ENCODE assay signal across 8 cellular contexts in genomic region chr9:21326526-21327139, GRCh38. TPM values are rescaled to one million over a fixed set of nuclear protein-coding genes. Genes with fewer than 3 reads are reported as not detected.
DNase-seq lines count a peak whose midpoint lies in the region; ATAC-seq and TF ChIP-seq lines count a peak whose summit lies in the region.

No MANE protein-coding gene starts in this region.

- H3K27me3 ChIP-seq in adipocyte (replicated peaks; ENCODE audit: control insufficient read depth, insufficient read depth, low read length): no peaks in the 10 kb centered on the region
- no peaks in the 10 kb centered on the region for H3K27me3 ChIP-seq in hepatocyte

- H3K27ac ChIP-seq in hepatocyte: no peak overlapping the region

- CTCF ChIA-PET in AG04449 (lab: Yijun Ruan, JAX): interaction anchor here (0.6 to 2.7 kb wide), 31 partner anchors 8 to 673 kb away, joined by 3 to 33 read pairs (median 5); partner anchors contain the start of gene MTAP

- POLR2A ChIA-PET in AG04449 (lab: Yijun Ruan, JAX): no interaction called here

- peak; percentile 71 for ATAC-seq in HG02610 (IDR thresholded peaks at IDR 0.05; ENCODE audit: unreplicated experiment)

- H3K4me3 ChIP-seq in AG04449 (ENCODE audit: low read depth, low read length) (no peak overlapping the region), adipocyte (ENCODE audit: low read length) (no peak overlapping the region), hepatocyte (no peak overlapping the region)

- TF ChIP-seq CTCF in AG04449 (IDR thresholded peaks at IDR 0.05; ENCODE audit: insufficient read depth, low read length, missing control alignments): peak; percentile 34
- TF ChIP-seq CTCF in GM12873 (IDR thresholded peaks at IDR 0.05; ENCODE audit: insufficient read depth, low read depth, low read length, missing control alignments): peak; percentile 57
- peak; percentile 77 for TF ChIP-seq CTCF in hepatocyte (IDR thresholded peaks at IDR 0.05; ENCODE audit: poor library complexity)

- H3K79me2 ChIP-seq in hepatocyte: peaks cover 47% of the 10 kb centered on the region

- peaks cover 30% of the 10 kb centered on the region for H3K4me1 ChIP-seq in adipocyte (ENCODE audit: control insufficient read depth, insufficient read depth, low read length)
- H3K4me1 ChIP-seq in hepatocyte (ENCODE audit: insufficient read depth): peaks cover 9% of the 10 kb centered on the region

- DNase-seq in AG04449 (ENCODE audit: low read depth, low spot score) (no peak), NCI-H146 (lab: John Stamatoyannopoulos, UW) (peak; percentile 33), adipocyte (ENCODE audit: low read depth) (peak; percentile 78), hepatocyte (ENCODE audit: low spot score) (peak; percentile 55), superior temporal gyrus (ENCODE audit: extremely low spot score) (peak; percentile 86)
- DNase-seq in stimulated activated CD4-positive, alpha-beta T cell treated with anti-CD3 and anti-CD28 coated beads, Interleukin-1b, Interleukin-23, amount 100 ng/mL, for 48 hours: no peak

- no peaks in the 10 kb centered on the region for H3K9me3 ChIP-seq in adipocyte (ENCODE audit: control insufficient read depth, low read length)
- no peaks in the 10 kb centered on the region for H3K9me3 ChIP-seq in hepatocyte (ENCODE audit: low read depth)

- no peak overlapping the region for H3K4me2 ChIP-seq in hepatocyte

- H4K20me1 ChIP-seq in hepatocyte (ENCODE audit: insufficient read depth, poor library complexity, severe bottlenecking): peaks cover 53% of the 10 kb centered on the region

- no peak overlapping the region for H3K9ac ChIP-seq in adipocyte (ENCODE audit: low read length)

- no peak overlapping the region for H2AFZ ChIP-seq in hepatocyte

- peaks cover 24% of the 10 kb centered on the region for H3K36me3 ChIP-seq in adipocyte (ENCODE audit: control insufficient read depth, insufficient read depth, low read length, severe bottlenecking)
- H3K36me3 ChIP-seq in hepatocyte (replicated peaks; ENCODE audit: insufficient read depth, low read depth): no peaks in the 10 kb centered on the region

- no peaks in the 10 kb centered on the region for H3K9me2 ChIP-seq in hepatocyte (replicated peaks; ENCODE audit: insufficient read depth)

- 43% methylated on average over 2 of the region's 2 CpGs for WGBS in hepatocyte (ENCODE audit: low lambda C conversion rate, missing lambda C conversion rate)

RNA-seq across cellular contexts. Expression of gene KLHL9, which starts 8.6 kb away (rescaled TPM):
- total RNA-seq in hepatocyte: 41.6 and 43.1 TPM in 2 replicates
- 17.5 and 18.6 TPM in 2 replicates for polyA plus RNA-seq in hepatocyte

RNA-seq across cellular contexts. Expression of gene IFNA5, which starts 21.5 kb away (rescaled TPM):
- total RNA-seq in hepatocyte: not detected in 2 replicates
- polyA plus RNA-seq in hepatocyte: not detected in 2 replicates

RNA-seq across cellular contexts. Expression of gene IFNA6, which starts 24.1 kb away (rescaled TPM):
- total RNA-seq in hepatocyte: not detected in 2 replicates
- not detected in 2 replicates for polyA plus RNA-seq in hepatocyte

RNA-seq across cellular contexts. Expression of gene IFNA13, which starts 41.2 kb away (rescaled TPM):
- total RNA-seq in hepatocyte: not detected in 2 replicates
- not detected in 2 replicates for polyA plus RNA-seq in hepatocyte

RNA-seq across cellular contexts. Expression of gene IFNA2, which starts 58.6 kb away (rescaled TPM):
- total RNA-seq in hepatocyte: not detected in 2 replicates
- polyA plus RNA-seq in hepatocyte: not detected in 2 replicates

Comparison
In these comparisons a context has a peak if more than half of its experiments do, and no peak if none do; other contexts are left out.
1. DNase-seq: peak in NCI-H146 (single experiment), adipocyte (single experiment), hepatocyte (single experiment) and superior temporal gyrus (single experiment); none in AG04449 (single experiment) and stimulated activated CD4-positive, alpha-beta T cell treated with anti-CD3 and anti-CD28 coated beads, Interleukin-1b, Interleukin-23, amount 100 ng/mL, for 48 hours (single experiment).
2. Peak in every context shown above with its lines, with median percentiles within 50 percentile points of each other: CTCF ChIP-seq.